Comparison of ENCODE assay signal across 9 cellular contexts in genomic region chr7:12635830-12636229, GRCh38. TPM values are rescaled to one million over a fixed set of nuclear protein-coding genes. Genes with fewer than 3 reads are reported as not detected.
A peak's percentile ranks its signal among the peaks of the same experiment; 100 is the strongest.
DNase-seq lines count a peak whose midpoint lies in the region; ATAC-seq lines count a peak whose summit lies in the region.
"Had no signal": no experiment of that assay in that cellular context is flagged by ENCODE, and none has a peak within 500 bp of the region (broad histone marks: within the 10 kb centered on the region; RNA-seq: fewer than 3 reads in every experiment).

No MANE protein-coding gene starts in this region.

- peak overlapping the region; percentile 49 for H3K27ac Mint-ChIP-seq in activated CD4-positive, alpha-beta T cell treated with anti-CD3 and anti-CD28 coated beads, Interleukin-2, amount 10 ng/mL, durations not matched to agents 24 days and 14 days
- H3K27ac Mint-ChIP-seq in T-helper 1 cell treated with Interleukin-12 subunit alpha and Interleukin-12 subunit beta and Interleukin-4 antibody, amounts not matched to agents 30 μg/mL and 1 μg/mL, for 36 hours, result peak overlapping the region; percentile 32

- peaks cover 18% of the 10 kb centered on the region for H3K27me3 Mint-ChIP-seq in activated CD4-positive, alpha-beta T cell treated with anti-CD3 and anti-CD28 coated beads, Interleukin-2, amount 10 ng/mL, durations not matched to agents 24 days and 14 days
- peaks cover 11% of the 10 kb centered on the region for H3K27me3 Mint-ChIP-seq in T-helper 1 cell treated with Interleukin-12 subunit alpha and Interleukin-12 subunit beta and Interleukin-4 antibody, amounts not matched to agents 30 μg/mL and 1 μg/mL, for 36 hours (ENCODE audit: low read depth)

- no peak overlapping the region for H3K23ac ChIP-seq in neuronal stem cell (ENCODE audit: low read depth, low read length, poor library complexity)

- H2AFZ ChIP-seq in neuronal stem cell (ENCODE audit: low read length), result peak overlapping the region; percentile 69

- H3K4me1 ChIP-seq in neuronal stem cell (ENCODE audit: control insufficient read depth in 2 of 2, insufficient read depth in 1 of 2, low read depth in 1 of 2, low read length in 2 of 2), result no peaks in the 10 kb centered on the region

- no peak overlapping the region for H3K27ac ChIP-seq in neuronal stem cell (replicated peaks; ENCODE audit: low read length)
- H3K27ac ChIP-seq: C4-2B had no signal

- peaks cover 15% of the 10 kb centered on the region for H3K4me1 Mint-ChIP-seq in activated CD4-positive, alpha-beta T cell treated with anti-CD3 and anti-CD28 coated beads, Interleukin-2, amount 10 ng/mL, durations not matched to agents 24 days and 14 days
- H3K4me1 Mint-ChIP-seq in T-helper 1 cell treated with Interleukin-12 subunit alpha and Interleukin-12 subunit beta and Interleukin-4 antibody, amounts not matched to agents 30 μg/mL and 1 μg/mL, for 36 hours (ENCODE audit: low read depth), result peaks cover 18% of the 10 kb centered on the region

- H3K9me3 Mint-ChIP-seq in activated CD4-positive, alpha-beta T cell treated with anti-CD3 and anti-CD28 coated beads, Interleukin-2, amount 10 ng/mL, durations not matched to agents 24 days and 14 days, result no peaks in the 10 kb centered on the region
- no peaks in the 10 kb centered on the region for H3K9me3 Mint-ChIP-seq in T-helper 1 cell treated with Interleukin-12 subunit alpha and Interleukin-12 subunit beta and Interleukin-4 antibody, amounts not matched to agents 30 μg/mL and 1 μg/mL, for 36 hours

- no peaks in the 10 kb centered on the region for H3K79me1 ChIP-seq in neuronal stem cell (ENCODE audit: low read depth, low read length)

- no peak overlapping the region for H2BK5ac ChIP-seq in neuronal stem cell (ENCODE audit: low read length)

- H3K18ac ChIP-seq in neuronal stem cell (ENCODE audit: low read length), result no peak overlapping the region

- no peaks in the 10 kb centered on the region for H3K27me3 ChIP-seq in neuronal stem cell (ENCODE audit: control insufficient read depth in 3 of 3, insufficient read depth in 3 of 3, low read depth in 1 of 3, low read length in 3 of 3)

- H3K4me3 ChIP-seq in neuronal stem cell (ENCODE audit: low read length in 2 of 2), result no peak overlapping the region

- peak; percentile 74 for DNase-seq in activated CD4-positive, alpha-beta T cell treated with anti-CD3 and anti-CD28 coated beads, Interleukin-2, amount 10 ng/mL, durations not matched to agents 24 days and 14 days
- no peak for DNase-seq in activated CD4-positive, alpha-beta T cell treated with anti-CD3 and anti-CD28 coated beads for 48 hours
- DNase-seq in neuronal stem cell (ENCODE audit: low spot score), result no peak
- no peak for DNase-seq in KBM-7
- no peak for DNase-seq in NCI-H2171 (lab: John Stamatoyannopoulos, UW)
- no peak for DNase-seq in NCI-H748 (lab: John Stamatoyannopoulos, UW; ENCODE audit: unreplicated experiment)

- no peaks in the 10 kb centered on the region for H3K36me3 ChIP-seq in neuronal stem cell (replicated peaks in 1 of 2; ENCODE audit: control insufficient read depth in 2 of 2, insufficient read depth in 2 of 2, low read length in 2 of 2)

- H2AK5ac ChIP-seq in neuronal stem cell (ENCODE audit: low read depth, low read length), result no peak overlapping the region

- no peak overlapping the region for H4K91ac ChIP-seq in neuronal stem cell (ENCODE audit: low read depth, low read length, poor library complexity)

- no peaks in the 10 kb centered on the region for H3K36me3 Mint-ChIP-seq in activated CD4-positive, alpha-beta T cell treated with anti-CD3 and anti-CD28 coated beads, Interleukin-2, amount 10 ng/mL, durations not matched to agents 24 days and 14 days (ENCODE audit: low read depth)
- H3K36me3 Mint-ChIP-seq in T-helper 1 cell treated with Interleukin-12 subunit alpha and Interleukin-12 subunit beta and Interleukin-4 antibody, amounts not matched to agents 30 μg/mL and 1 μg/mL, for 36 hours (ENCODE audit: low read depth), result no peaks in the 10 kb centered on the region

- H2BK15ac ChIP-seq in neuronal stem cell (ENCODE audit: low read length), result no peak overlapping the region

- intact Hi-C loops in activated CD4-positive, alpha-beta T cell treated with anti-CD3 and anti-CD28 coated beads, Interleukin-2, amount 10 ng/mL, durations not matched to agents 24 days and 14 days (cut with micrococcal nuclease), result loop anchor here (5.0 kb wide), 1 partner anchor 1821 kb away; no protein-coding TSS in a partner anchor

- H2BK12ac ChIP-seq in neuronal stem cell (ENCODE audit: low read length), result no peak overlapping the region

- H2BK120ac ChIP-seq in neuronal stem cell (ENCODE audit: low read depth, low read length), result no peak overlapping the region

- no peak overlapping the region for H3K9ac ChIP-seq in neuronal stem cell (ENCODE audit: low read depth, low read length, poor library complexity)

- WGBS in neuronal stem cell (ENCODE audit: extremely low coverage in 2 of 2, insufficient read length in 2 of 2, insufficient replicate concordance in 1 of 2), 2 donors, result no CpG with 5 or more reads among the region's 6 CpGs

- in situ Hi-C loops in KBM-7 (cut with MboI; ENCODE audit: low pct_unique_long_range_greater_than_20kb, low sequenced_read_pairs), result loop anchor here (25.0 kb wide), 1 partner anchor 626 kb away; no protein-coding TSS in a partner anchor

- H3K14ac ChIP-seq in neuronal stem cell (ENCODE audit: low read length), result no peak overlapping the region

- peak; percentile 60 for ATAC-seq in HG02870 (IDR thresholded peaks at IDR 0.05; ENCODE audit: unreplicated experiment)

- H3K9me3 ChIP-seq in neuronal stem cell (replicated peaks in 1 of 2; ENCODE audit: control insufficient read depth in 2 of 2, insufficient read depth in 1 of 2, low read depth in 1 of 2, low read length in 2 of 2), result no peaks in the 10 kb centered on the region

- no peak overlapping the region for H3K4me2 ChIP-seq in neuronal stem cell (ENCODE audit: insufficient read depth, low read length, poor library complexity, severe bottlenecking)

- H3K4me3 Mint-ChIP-seq in activated CD4-positive, alpha-beta T cell treated with anti-CD3 and anti-CD28 coated beads, Interleukin-2, amount 10 ng/mL, durations not matched to agents 24 days and 14 days, result peak overlapping the region; percentile 69
- H3K4me3 Mint-ChIP-seq in T-helper 1 cell treated with Interleukin-12 subunit alpha and Interleukin-12 subunit beta and Interleukin-4 antibody, amounts not matched to agents 30 μg/mL and 1 μg/mL, for 36 hours, result peak overlapping the region; percentile 60

- H3K4ac ChIP-seq in neuronal stem cell (ENCODE audit: low read length), result no peak overlapping the region

- H4K8ac ChIP-seq in neuronal stem cell (ENCODE audit: low read depth, low read length), result no peak overlapping the region

RNA-seq across cellular contexts. Expression of gene ARL4A, which starts 51.6 kb away (rescaled TPM):
- total RNA-seq in activated CD4-positive, alpha-beta T cell treated with anti-CD3 and anti-CD28 coated beads, Interleukin-2, amount 10 ng/mL, durations not matched to agents 24 days and 14 days, result 8.9 and 11.0 TPM in 2 replicates
- polyA plus RNA-seq in neuronal stem cell (2013, experiment 1 of 2), result 21.3 TPM
- 22.6 TPM for polyA plus RNA-seq in neuronal stem cell (2013, experiment 2 of 2)
